1 cellular context compared by ENCODE assay signal in the genomic region with DNA sequence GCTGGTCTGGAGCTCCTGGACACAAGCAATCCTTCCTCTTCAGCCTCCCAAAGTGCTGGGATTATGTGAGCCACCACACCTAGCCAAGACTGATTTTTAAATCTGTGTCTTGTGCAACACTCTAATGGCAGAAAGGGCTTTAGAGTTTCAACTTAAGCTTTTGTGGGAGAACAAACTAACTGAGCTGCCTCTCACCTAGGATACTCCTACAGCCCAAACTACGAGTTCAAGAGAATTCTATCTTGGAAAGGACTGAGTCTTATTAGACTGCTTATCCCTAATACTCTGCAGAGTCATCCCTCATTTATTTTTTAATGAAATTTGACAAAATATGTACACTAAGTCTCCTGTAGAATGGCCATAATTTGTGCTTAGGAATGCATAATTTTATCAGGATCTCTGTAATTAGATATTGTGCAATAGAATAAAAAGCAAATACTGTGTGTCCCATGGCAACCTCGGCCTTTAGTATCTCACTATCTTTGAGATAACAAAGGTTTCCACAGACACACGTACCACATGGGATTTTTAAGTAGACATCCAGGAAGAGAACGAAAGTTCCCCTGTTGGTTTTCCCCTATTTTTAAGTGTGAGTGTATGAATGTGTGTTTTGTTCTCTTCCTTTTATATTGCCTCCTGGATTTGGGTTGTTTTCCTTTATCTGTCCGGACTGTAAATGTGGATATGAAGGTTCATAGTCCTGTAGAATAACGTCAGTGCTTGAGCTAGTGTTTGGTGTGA.
A peak's percentile ranks its signal among the peaks of the same experiment; 100 is the strongest.
TF ChIP-seq lines count a peak whose summit lies in the region.

No MANE protein-coding gene starts in this region.

TF ChIP-seq in HepG2, 621 proteins besides CTCF, POLR2A, EP300 and RAD21 (continued from another document and continues in another):
- peak; percentile 24; the same call in 1 of the 2 replicates for TF ChIP-seq RXRB (CRISPR knock-in tag; IDR thresholded peaks at IDR 0.05; ENCODE audit: borderline replicate concordance)
- TF ChIP-seq, protein P1, sequence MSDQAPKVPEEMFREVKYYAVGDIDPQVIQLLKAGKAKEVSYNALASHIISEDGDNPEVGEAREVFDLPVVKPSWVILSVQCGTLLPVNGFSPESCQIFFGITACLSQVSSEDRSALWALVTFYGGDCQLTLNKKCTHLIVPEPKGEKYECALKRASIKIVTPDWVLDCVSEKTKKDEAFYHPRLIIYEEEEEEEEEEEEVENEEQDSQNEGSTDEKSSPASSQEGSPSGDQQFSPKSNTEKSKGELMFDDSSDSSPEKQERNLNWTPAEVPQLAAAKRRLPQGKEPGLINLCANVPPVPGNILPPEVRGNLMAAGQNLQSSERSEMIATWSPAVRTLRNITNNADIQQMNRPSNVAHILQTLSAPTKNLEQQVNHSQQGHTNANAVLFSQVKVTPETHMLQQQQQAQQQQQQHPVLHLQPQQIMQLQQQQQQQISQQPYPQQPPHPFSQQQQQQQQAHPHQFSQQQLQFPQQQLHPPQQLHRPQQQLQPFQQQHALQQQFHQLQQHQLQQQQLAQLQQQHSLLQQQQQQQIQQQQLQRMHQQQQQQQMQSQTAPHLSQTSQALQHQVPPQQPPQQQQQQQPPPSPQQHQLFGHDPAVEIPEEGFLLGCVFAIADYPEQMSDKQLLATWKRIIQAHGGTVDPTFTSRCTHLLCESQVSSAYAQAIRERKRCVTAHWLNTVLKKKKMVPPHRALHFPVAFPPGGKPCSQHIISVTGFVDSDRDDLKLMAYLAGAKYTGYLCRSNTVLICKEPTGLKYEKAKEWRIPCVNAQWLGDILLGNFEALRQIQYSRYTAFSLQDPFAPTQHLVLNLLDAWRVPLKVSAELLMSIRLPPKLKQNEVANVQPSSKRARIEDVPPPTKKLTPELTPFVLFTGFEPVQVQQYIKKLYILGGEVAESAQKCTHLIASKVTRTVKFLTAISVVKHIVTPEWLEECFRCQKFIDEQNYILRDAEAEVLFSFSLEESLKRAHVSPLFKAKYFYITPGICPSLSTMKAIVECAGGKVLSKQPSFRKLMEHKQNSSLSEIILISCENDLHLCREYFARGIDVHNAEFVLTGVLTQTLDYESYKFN (CRISPR knock-in tag; conservative IDR thresholded peaks at IDR 0.05), result peak; percentile 57
- no peak for TF ChIP-seq PITX1 (CRISPR knock-in tag; IDR thresholded peaks at IDR 0.05)
- 0 out of 2 replicates have a peak, but pooled peaks have one; percentile 17 for TF ChIP-seq BCL6 (CRISPR knock-in tag; IDR thresholded peaks at IDR 0.05)
- peak; percentile 82 for TF ChIP-seq MED1 (CRISPR knock-in tag; IDR thresholded peaks at IDR 0.05)
- TF ChIP-seq ZMAT3 (CRISPR knock-in tag; conservative IDR thresholded peaks at IDR 0.05), result no peak
- no peak for TF ChIP-seq SSRP1 (CRISPR knock-in tag; IDR thresholded peaks at IDR 0.05)
- TF ChIP-seq, protein P2, sequence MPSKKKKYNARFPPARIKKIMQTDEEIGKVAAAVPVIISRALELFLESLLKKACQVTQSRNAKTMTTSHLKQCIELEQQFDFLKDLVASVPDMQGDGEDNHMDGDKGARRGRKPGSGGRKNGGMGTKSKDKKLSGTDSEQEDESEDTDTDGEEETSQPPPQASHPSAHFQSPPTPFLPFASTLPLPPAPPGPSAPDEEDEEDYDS (CRISPR knock-in tag; IDR thresholded peaks at IDR 0.05), result peak; percentile 38; the same call in 1 of the 2 replicates
- TF ChIP-seq ATF5 (CRISPR knock-in tag; IDR thresholded peaks at IDR 0.05; ENCODE audit: low read depth), result no peak
- TF ChIP-seq, protein P3, sequence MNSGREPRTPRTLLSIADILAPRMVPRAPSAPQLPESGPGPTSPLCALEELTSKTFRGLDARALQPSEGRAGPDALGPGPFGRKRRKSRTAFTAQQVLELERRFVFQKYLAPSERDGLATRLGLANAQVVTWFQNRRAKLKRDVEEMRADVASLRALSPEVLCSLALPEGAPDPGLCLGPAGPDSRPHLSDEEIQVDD (CRISPR knock-in tag; IDR thresholded peaks at IDR 0.05; ENCODE audit: borderline replicate concordance), result no peak
- TF ChIP-seq ZNF496 (CRISPR knock-in tag; IDR thresholded peaks at IDR 0.05; ENCODE audit: insufficient replicate concordance), result no peak
- peak; percentile 37; the same call in 1 of the 2 replicates for TF ChIP-seq ELF3 (CRISPR knock-in tag; IDR thresholded peaks at IDR 0.05)
- no peak for TF ChIP-seq ATAD3A (CRISPR knock-in tag; IDR thresholded peaks at IDR 0.05)
- no peak for TF ChIP-seq ZNF576 (CRISPR knock-in tag; IDR thresholded peaks at IDR 0.05)
- TF ChIP-seq ZNF549 (CRISPR knock-in tag; IDR thresholded peaks at IDR 0.05), result no peak
- TF ChIP-seq NCOA1 (CRISPR knock-in tag; IDR thresholded peaks at IDR 0.05), result no peak
- peak; percentile 74 for TF ChIP-seq RFX3 (CRISPR knock-in tag; IDR thresholded peaks at IDR 0.05)
- no peak for TF ChIP-seq CEBPZ (IDR thresholded peaks at IDR 0.05; ENCODE audit: low read length)
- no peak for TF ChIP-seq SALL2 (CRISPR knock-in tag; IDR thresholded peaks at IDR 0.05)
- TF ChIP-seq GABPB1 (CRISPR knock-in tag; IDR thresholded peaks at IDR 0.05), result no peak
- peak; percentile 50; the same call in 1 of the 2 replicates for TF ChIP-seq ERF (CRISPR knock-in tag; IDR thresholded peaks at IDR 0.05)
- TF ChIP-seq NR2F6 (IDR thresholded peaks at IDR 0.05), result no peak; the same call in 1 of the 2 replicates
- TF ChIP-seq NR2F6 (CRISPR knock-in tag; IDR thresholded peaks at IDR 0.05), result no peak
- 0 out of 2 replicates have a peak, but pooled peaks have one; percentile 28 for TF ChIP-seq LCORL (IDR thresholded peaks at IDR 0.05)
- no peak for TF ChIP-seq LCORL (CRISPR knock-in tag; IDR thresholded peaks at IDR 0.05)
- peak; percentile 50; the same call in 1 of the 2 replicates for TF ChIP-seq ATF1 (CRISPR knock-in tag; IDR thresholded peaks at IDR 0.05)
- peak; percentile 57; the same call in 1 of the 2 replicates for TF ChIP-seq PPARG (CRISPR knock-in tag; conservative IDR thresholded peaks at IDR 0.05)
- peak; percentile 64 for TF ChIP-seq NCOA2 (CRISPR knock-in tag; IDR thresholded peaks at IDR 0.05)
- TF ChIP-seq NRL (CRISPR knock-in tag; IDR thresholded peaks at IDR 0.05; ENCODE audit: borderline replicate concordance), result no peak
- TF ChIP-seq CREBL2 (CRISPR knock-in tag; IDR thresholded peaks at IDR 0.05; ENCODE audit: borderline replicate concordance), result no peak
- no peak for TF ChIP-seq ZFP82 (CRISPR knock-in tag; IDR thresholded peaks at IDR 0.05; ENCODE audit: borderline replicate concordance)
- TF ChIP-seq, protein P4, sequence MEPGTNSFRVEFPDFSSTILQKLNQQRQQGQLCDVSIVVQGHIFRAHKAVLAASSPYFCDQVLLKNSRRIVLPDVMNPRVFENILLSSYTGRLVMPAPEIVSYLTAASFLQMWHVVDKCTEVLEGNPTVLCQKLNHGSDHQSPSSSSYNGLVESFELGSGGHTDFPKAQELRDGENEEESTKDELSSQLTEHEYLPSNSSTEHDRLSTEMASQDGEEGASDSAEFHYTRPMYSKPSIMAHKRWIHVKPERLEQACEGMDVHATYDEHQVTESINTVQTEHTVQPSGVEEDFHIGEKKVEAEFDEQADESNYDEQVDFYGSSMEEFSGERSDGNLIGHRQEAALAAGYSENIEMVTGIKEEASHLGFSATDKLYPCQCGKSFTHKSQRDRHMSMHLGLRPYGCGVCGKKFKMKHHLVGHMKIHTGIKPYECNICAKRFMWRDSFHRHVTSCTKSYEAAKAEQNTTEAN (CRISPR knock-in tag; conservative IDR thresholded peaks at IDR 0.05), result peak; percentile 80
- TF ChIP-seq ZNF614 (CRISPR knock-in tag; IDR thresholded peaks at IDR 0.05; ENCODE audit: borderline replicate concordance), result no peak
- TF ChIP-seq HDAC2 (CRISPR knock-in tag; IDR thresholded peaks at IDR 0.05), result 0 out of 2 replicates have a peak, but pooled peaks have one; percentile 28
- TF ChIP-seq BRD4 (CRISPR knock-in tag; IDR thresholded peaks at IDR 0.05), result no peak
- no peak for TF ChIP-seq ARNTL (CRISPR knock-in tag; IDR thresholded peaks at IDR 0.05)
- peak; percentile 47; the same call in 1 of the 2 replicates for TF ChIP-seq MAFF (IDR thresholded peaks at IDR 0.05; ENCODE audit: low read depth, low read length)
- TF ChIP-seq, protein P5, sequence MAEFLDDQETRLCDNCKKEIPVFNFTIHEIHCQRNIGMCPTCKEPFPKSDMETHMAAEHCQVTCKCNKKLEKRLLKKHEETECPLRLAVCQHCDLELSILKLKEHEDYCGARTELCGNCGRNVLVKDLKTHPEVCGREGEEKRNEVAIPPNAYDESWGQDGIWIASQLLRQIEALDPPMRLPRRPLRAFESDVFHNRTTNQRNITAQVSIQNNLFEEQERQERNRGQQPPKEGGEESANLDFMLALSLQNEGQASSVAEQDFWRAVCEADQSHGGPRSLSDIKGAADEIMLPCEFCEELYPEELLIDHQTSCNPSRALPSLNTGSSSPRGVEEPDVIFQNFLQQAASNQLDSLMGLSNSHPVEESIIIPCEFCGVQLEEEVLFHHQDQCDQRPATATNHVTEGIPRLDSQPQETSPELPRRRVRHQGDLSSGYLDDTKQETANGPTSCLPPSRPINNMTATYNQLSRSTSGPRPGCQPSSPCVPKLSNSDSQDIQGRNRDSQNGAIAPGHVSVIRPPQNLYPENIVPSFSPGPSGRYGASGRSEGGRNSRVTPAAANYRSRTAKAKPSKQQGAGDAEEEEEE (CRISPR knock-in tag; IDR thresholded peaks at IDR 0.05; ENCODE audit: borderline replicate concordance), result no peak
- no peak for TF ChIP-seq HNRNPH1 (optimal IDR thresholded peaks at IDR 0.05; ENCODE audit: low read depth, low read length)
- TF ChIP-seq ZNF674 (CRISPR knock-in tag; IDR thresholded peaks at IDR 0.05; ENCODE audit: low read depth), result no peak
- no peak for TF ChIP-seq FOXJ3 (CRISPR knock-in tag; IDR thresholded peaks at IDR 0.05; ENCODE audit: borderline replicate concordance)
- peak; percentile 40; the same call in 1 of the 2 replicates for TF ChIP-seq ZNF124 (CRISPR knock-in tag; IDR thresholded peaks at IDR 0.05)
- no peak for TF ChIP-seq CBX5 (CRISPR knock-in tag; IDR thresholded peaks at IDR 0.05; ENCODE audit: borderline replicate concordance)
- no peak for TF ChIP-seq RARG (CRISPR knock-in tag; IDR thresholded peaks at IDR 0.05; ENCODE audit: low read depth)
- TF ChIP-seq RFX1 (IDR thresholded peaks at IDR 0.05), result peak; percentile 67
- no peak for TF ChIP-seq CCDC6 (CRISPR knock-in tag; IDR thresholded peaks at IDR 0.05)
- TF ChIP-seq ZBTB44 (CRISPR knock-in tag; IDR thresholded peaks at IDR 0.05), result no peak
- no peak for TF ChIP-seq ZNF160 (CRISPR knock-in tag; IDR thresholded peaks at IDR 0.05)
- no peak for TF ChIP-seq SRSF1 (optimal IDR thresholded peaks at IDR 0.05; ENCODE audit: low read depth, low read length)
- TF ChIP-seq ZNF598 (CRISPR knock-in tag; IDR thresholded peaks at IDR 0.05; ENCODE audit: borderline replicate concordance), result no peak
- peak; percentile 15; the same call in 1 of the 2 replicates for TF ChIP-seq RARA (CRISPR knock-in tag; IDR thresholded peaks at IDR 0.05)
- TF ChIP-seq ZNF616 (CRISPR knock-in tag; IDR thresholded peaks at IDR 0.05; ENCODE audit: low read depth), result no peak
- TF ChIP-seq HOMEZ (CRISPR knock-in tag; IDR thresholded peaks at IDR 0.05; ENCODE audit: low read depth), result peak; percentile 33; the same call in 1 of the 2 replicates
